8 cellular contexts compared by ENCODE assay signal in genomic region chr14:71290960-71291466, GRCh38. TPM values are rescaled to one million over a fixed set of nuclear protein-coding genes. Genes with fewer than 3 reads are reported as not detected.
DNase-seq lines count a peak whose midpoint lies in the region; ATAC-seq, FAIRE-seq and TF ChIP-seq lines count a peak whose summit lies in the region.

No MANE protein-coding gene starts in this region.

- no peaks in the 10 kb centered on the region for H3K36me3 ChIP-seq in stomach

- peak overlapping the region; percentile 6 for H3K4me3 Mint-ChIP-seq in activated T-helper 1 cell treated with anti-CD3 and anti-CD28 coated beads, Interleukin-12 subunit alpha, Interleukin-12 subunit beta, Interleukin-2, Interleukin-4 antibody, amounts not matched to agents 30 ng/mL and 10 ng/mL and 1 ng/mL, durations not matched to agents 14 hours and 24 hours and 36 hours
- no peak overlapping the region for H3K4me3 Mint-ChIP-seq in stimulated activated effector memory CD8-positive, alpha-beta T cell treated with anti-CD3 and anti-CD28 coated beads, Interleukin-12 subunit alpha, Interleukin-12 subunit beta, amount 100 ng/mL, for 72 hours

- peaks cover 4% of the 10 kb centered on the region for H3K36me3 Mint-ChIP-seq in activated T-helper 1 cell treated with anti-CD3 and anti-CD28 coated beads, Interleukin-12 subunit alpha, Interleukin-12 subunit beta, Interleukin-2, Interleukin-4 antibody, amounts not matched to agents 30 ng/mL and 10 ng/mL and 1 ng/mL, durations not matched to agents 14 hours and 24 hours and 36 hours (ENCODE audit: low read depth)
- H3K36me3 Mint-ChIP-seq in stimulated activated effector memory CD8-positive, alpha-beta T cell treated with anti-CD3 and anti-CD28 coated beads, Interleukin-12 subunit alpha, Interleukin-12 subunit beta, amount 100 ng/mL, for 72 hours = no peaks in the 10 kb centered on the region

- H3K9me3 Mint-ChIP-seq in activated T-helper 1 cell treated with anti-CD3 and anti-CD28 coated beads, Interleukin-12 subunit alpha, Interleukin-12 subunit beta, Interleukin-2, Interleukin-4 antibody, amounts not matched to agents 30 ng/mL and 10 ng/mL and 1 ng/mL, durations not matched to agents 14 hours and 24 hours and 36 hours = peaks cover 4% of the 10 kb centered on the region
- H3K9me3 Mint-ChIP-seq in stimulated activated effector memory CD8-positive, alpha-beta T cell treated with anti-CD3 and anti-CD28 coated beads, Interleukin-12 subunit alpha, Interleukin-12 subunit beta, amount 100 ng/mL, for 72 hours = no peaks in the 10 kb centered on the region

- intact Hi-C loops in activated T-helper 1 cell treated with anti-CD3 and anti-CD28 coated beads, Interleukin-12 subunit alpha, Interleukin-12 subunit beta, Interleukin-2, Interleukin-4 antibody, amounts not matched to agents 30 ng/mL and 10 ng/mL and 1 ng/mL, durations not matched to agents 14 hours and 24 hours and 36 hours (cut with micrococcal nuclease) = loop anchor here (1.0 kb wide), 5 partner anchors 24 to 264 kb away; partner anchors contain the start of gene SIPA1L1
- intact Hi-C loops in stomach (cut with DNase I; ENCODE audit: low total_unique reads) = no loop called here

- no peak overlapping the region for H3K4me3 ChIP-seq in stomach

- peaks cover 0 to 8% (median 0%) of the 10 kb centered on the region in 4 donors for H3K4me1 ChIP-seq in stomach

- H3K27me3 ChIP-seq in stomach = no peaks in the 10 kb centered on the region

- peak overlapping the region; percentile 81 for H3K27ac Mint-ChIP-seq in activated T-helper 1 cell treated with anti-CD3 and anti-CD28 coated beads, Interleukin-12 subunit alpha, Interleukin-12 subunit beta, Interleukin-2, Interleukin-4 antibody, amounts not matched to agents 30 ng/mL and 10 ng/mL and 1 ng/mL, durations not matched to agents 14 hours and 24 hours and 36 hours
- peak overlapping the region; percentile 75 for H3K27ac Mint-ChIP-seq in stimulated activated effector memory CD8-positive, alpha-beta T cell treated with anti-CD3 and anti-CD28 coated beads, Interleukin-12 subunit alpha, Interleukin-12 subunit beta, amount 100 ng/mL, for 72 hours

- TF ChIP-seq POLR2A in stomach (IDR thresholded peaks at IDR 0.05) = no peak

- peaks cover 7% of the 10 kb centered on the region for H3K27me3 Mint-ChIP-seq in activated T-helper 1 cell treated with anti-CD3 and anti-CD28 coated beads, Interleukin-12 subunit alpha, Interleukin-12 subunit beta, Interleukin-2, Interleukin-4 antibody, amounts not matched to agents 30 ng/mL and 10 ng/mL and 1 ng/mL, durations not matched to agents 14 hours and 24 hours and 36 hours (ENCODE audit: insufficient read depth)

- H3K4me1 Mint-ChIP-seq in activated T-helper 1 cell treated with anti-CD3 and anti-CD28 coated beads, Interleukin-12 subunit alpha, Interleukin-12 subunit beta, Interleukin-2, Interleukin-4 antibody, amounts not matched to agents 30 ng/mL and 10 ng/mL and 1 ng/mL, durations not matched to agents 14 hours and 24 hours and 36 hours (ENCODE audit: low read depth) = peaks cover 31% of the 10 kb centered on the region
- peaks cover 31% of the 10 kb centered on the region for H3K4me1 Mint-ChIP-seq in stimulated activated effector memory CD8-positive, alpha-beta T cell treated with anti-CD3 and anti-CD28 coated beads, Interleukin-12 subunit alpha, Interleukin-12 subunit beta, amount 100 ng/mL, for 72 hours

- peak; percentile 99 for FAIRE-seq in islet of Langerhans (lab: Jason Lieb, UNC)

- peak; percentile 58 for ATAC-seq in GM18907 (IDR thresholded peaks at IDR 0.05; ENCODE audit: unreplicated experiment)
- peak; percentile 97 for ATAC-seq in stimulated activated effector memory CD8-positive, alpha-beta T cell treated with anti-CD3 and anti-CD28 coated beads, Interleukin-12 subunit alpha, Interleukin-12 subunit beta, amount 100 ng/mL, for 72 hours

- TF ChIP-seq CTCF in stomach (IDR thresholded peaks at IDR 0.05) = no peak

- H3K27ac ChIP-seq in stomach = peak overlapping the region in 2 of 5 donors; percentile 22 to 38

- TF ChIP-seq EP300 in stomach (IDR thresholded peaks at IDR 0.05) = no peak

- DNase-seq in 8988T = peak; percentile 20
- peak; percentile 49 for DNase-seq in LHCN-M2 (ENCODE audit: low read depth)
- DNase-seq in activated T-helper 1 cell treated with anti-CD3 and anti-CD28 coated beads, Interleukin-12 subunit alpha, Interleukin-12 subunit beta, Interleukin-2, Interleukin-4 antibody, amounts not matched to agents 30 ng/mL and 10 ng/mL and 1 ng/mL, durations not matched to agents 14 hours and 24 hours and 36 hours (ENCODE audit: low spot score) = no peak
- DNase-seq in stimulated activated effector memory CD8-positive, alpha-beta T cell treated with anti-CD3 and anti-CD28 coated beads, Interleukin-12 subunit alpha, Interleukin-12 subunit beta, amount 100 ng/mL, for 72 hours (ENCODE audit: low spot score in 2 of 2) = peak in 1 of 2 donors; percentile 15
- no peak for DNase-seq in stomach
- DNase-seq in NCI-H510A treated with DMSO at 0.1 percent for 48 hours (lab: John Stamatoyannopoulos, UW) = no peak

- WGBS in stomach, 5 donors = 16 to 53% (median 50%) methylated on average over 2 to 4 of the region's 4 CpGs

- H3K9me3 ChIP-seq in stomach = no peaks in the 10 kb centered on the region

RNA-seq across cellular contexts. Expression of gene SIPA1L1, which starts 29.3 kb away (rescaled TPM):
- total RNA-seq in LHCN-M2 (2014; rRNA removed) = 14.3 and 15.4 TPM in 2 replicates
- polyA plus RNA-seq in LHCN-M2 (2012) = 22.9 TPM
- total RNA-seq in activated T-helper 1 cell treated with anti-CD3 and anti-CD28 coated beads, Interleukin-12 subunit alpha, Interleukin-12 subunit beta, Interleukin-2, Interleukin-4 antibody, amounts not matched to agents 30 ng/mL and 10 ng/mL and 1 ng/mL, durations not matched to agents 14 hours and 24 hours and 36 hours = 98.0 and 98.9 TPM in 2 replicates
- 100 to 1,000 TPM in 1 of 5 donors, 10 to 100 TPM in 4; 26.6 to 193 (median 70.7) TPM for total RNA-seq in stomach
- 10 to 100 TPM; 12.2 to 19.2 (median 13.0) TPM for polyA plus RNA-seq in stomach

Comparison
In these comparisons a context has a peak if more than half of its experiments do, and no peak if none do; other contexts are left out.
1. DNase-seq: peak in 8988T (single experiment) and LHCN-M2 (single experiment); none in activated T-helper 1 cell treated with anti-CD3 and anti-CD28 coated beads, Interleukin-12 subunit alpha, Interleukin-12 subunit beta, Interleukin-2, Interleukin-4 antibody, amounts not matched to agents 30 ng/mL and 10 ng/mL and 1 ng/mL, durations not matched to agents 14 hours and 24 hours and 36 hours (single experiment), stomach (single experiment) and NCI-H510A treated with DMSO at 0.1 percent for 48 hours (single experiment).